12 cellular contexts compared by ENCODE assay signal in the genomic region with DNA sequence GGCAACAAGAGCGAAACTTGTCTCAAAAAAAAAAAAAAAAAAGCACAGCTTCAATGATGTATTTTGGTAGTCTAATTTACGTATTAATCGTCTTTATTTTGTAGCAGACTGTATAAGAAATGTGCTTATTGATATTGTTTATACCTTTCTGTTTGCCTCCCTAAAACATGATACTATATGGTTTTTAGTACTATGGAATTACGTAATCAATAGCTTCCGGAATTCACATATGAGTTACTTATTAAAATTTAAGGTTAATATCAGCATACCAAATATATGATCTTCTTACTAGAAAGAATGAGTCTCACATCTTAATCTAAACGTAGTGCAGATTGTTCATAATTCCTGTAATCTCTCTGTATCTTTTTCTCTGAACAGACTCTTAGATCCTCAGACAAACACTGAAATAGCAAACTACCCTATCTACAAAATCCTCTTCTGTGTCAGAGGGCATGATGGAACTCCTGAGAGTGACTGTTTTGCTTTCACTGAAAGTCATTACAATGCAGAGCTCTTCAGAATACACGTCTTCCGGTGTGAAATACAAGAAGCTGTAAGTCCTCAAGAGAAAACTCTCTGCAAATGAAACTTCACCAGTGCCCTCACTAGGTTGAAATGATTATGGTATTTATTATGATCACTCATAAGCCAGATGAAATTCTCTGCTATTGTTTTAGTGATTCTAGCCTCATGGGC. TPM values are rescaled to one million over a fixed set of nuclear protein-coding genes. Genes with fewer than 3 reads are reported as not detected.
DNase-seq lines count a peak whose midpoint lies in the region; ATAC-seq and TF ChIP-seq lines count a peak whose summit lies in the region.
"Had no signal": no experiment of that assay in that cellular context is flagged by ENCODE, and none has a peak within 500 bp of the region (broad histone marks: within the 10 kb centered on the region; RNA-seq: fewer than 3 reads in every experiment).

No MANE protein-coding gene starts in this region.

- no peak overlapping the region for H3K9ac ChIP-seq in IMR-90 (ENCODE audit: low read depth, low read length)

- H4K8ac ChIP-seq in IMR-90 (ENCODE audit: low read depth in 2 of 2, low read length in 2 of 2): no peak overlapping the region

- H3K27ac Mint-ChIP-seq in memory B cell: peak overlapping the region; percentile 89

- no peak overlapping the region for H3K56ac ChIP-seq in IMR-90 (ENCODE audit: extremely low read depth, insufficient read depth, low read length)

- no peak overlapping the region for H3K4me2 ChIP-seq in IMR-90 (ENCODE audit: low read depth, low read length)

- H4K20me1 ChIP-seq in IMR-90 (ENCODE audit: insufficient read depth, low read length): peaks cover 3% of the 10 kb centered on the region; the same call in 1 of the 2 replicates

- POLR2A ChIA-PET in IMR-90 (lab: Charles Lee; ENCODE audit: unreplicated experiment): no interaction called here

- peak; percentile 64 to 65 for ATAC-seq in activated CD4-positive, CD25-positive, alpha-beta regulatory T cell treated with anti-CD3 and anti-CD28 coated beads, Interleukin-2, amount 50 U/mL, for 24 hours
- ATAC-seq in GM21737 (IDR thresholded peaks at IDR 0.05; ENCODE audit: unreplicated experiment): peak; percentile 72
- ATAC-seq in IMR-90 (ENCODE audit: low read depth): no peak
- peak; percentile 38 for ATAC-seq in memory B cell (ENCODE audit: low read depth)

- CTCF ChIA-PET in IMR-90 (lab: Yijun Ruan, JAX): no interaction called here

- no peaks in the 10 kb centered on the region for H3K4me1 ChIP-seq in IMR-90 (ENCODE audit: control insufficient read depth, insufficient read depth, low read length)

- H3K4me1 Mint-ChIP-seq in memory B cell: peaks cover 5% of the 10 kb centered on the region

- no peak overlapping the region for H2BK5ac ChIP-seq in IMR-90 (ENCODE audit: low read depth, low read length, poor library complexity, severe bottlenecking)

- BruUV-seq in IMR-90 (replicated peaks; lab: Mats Ljungman, UMichigan): no TSS peak

- no peak overlapping the region for H2AK9ac ChIP-seq in IMR-90 (replicated peaks; ENCODE audit: low read depth, low read length, poor library complexity)

- H3K36me3 ChIP-seq in IMR-90 (ENCODE audit: control insufficient read depth, insufficient read depth, low read length) (peaks cover 20% of the 10 kb centered on the region), brain microvascular endothelial cell (replicated peaks) (peaks cover 17% of the 10 kb centered on the region)
- H3K36me3 ChIP-seq: ovary had no signal

- H2BK120ac ChIP-seq in IMR-90 (ENCODE audit: low read depth, low read length): no peak overlapping the region

- H3K9me3 ChIP-seq in IMR-90 (ENCODE audit: control insufficient read depth, insufficient read depth, low read length): no peaks in the 10 kb centered on the region
- H3K9me3 ChIP-seq: ovary had no signal

- peaks cover 10% of the 10 kb centered on the region for H3K36me3 Mint-ChIP-seq in memory B cell

- no peak overlapping the region for H3K23ac ChIP-seq in IMR-90 (ENCODE audit: low read depth, low read length)

- H3K4me3 ChIP-seq in IMR-90 (ENCODE audit: insufficient read depth, low read depth, low read length): no peak overlapping the region
- H3K4me3 ChIP-seq in brain microvascular endothelial cell (ENCODE audit: low read depth, low read length): no peak overlapping the region
- H3K4me3 ChIP-seq: ovary had no signal

- H3K4ac ChIP-seq in IMR-90 (ENCODE audit: low read depth, low read length): no peak overlapping the region

- H3K27me3 ChIP-seq in IMR-90 (ENCODE audit: control insufficient read depth, insufficient read depth, low read length): no peaks in the 10 kb centered on the region
- H3K27me3 ChIP-seq in brain microvascular endothelial cell (replicated peaks): no peaks in the 10 kb centered on the region
- H3K27me3 ChIP-seq: ovary had no signal

- H3K27ac ChIP-seq in IMR-90 (ENCODE audit: insufficient read depth, low read length) (no peak overlapping the region), brain microvascular endothelial cell (no peak overlapping the region)
- H3K27ac ChIP-seq: ovary, VCaP had no signal

- no peak overlapping the region for H3K14ac ChIP-seq in IMR-90 (replicated peaks; ENCODE audit: low read depth, low read length)

- intact Hi-C loops in IMR-90 (cut with micrococcal nuclease): no loop called here

- TF ChIP-seq CTCF in IMR-90 (conservative IDR thresholded peaks at IDR 0.05; ENCODE audit: low read depth, low read length): no peak
- TF ChIP-seq CTCF in brain microvascular endothelial cell (IDR thresholded peaks at IDR 0.05; ENCODE audit: low read depth, low read length, missing control alignments): no peak

- in situ Hi-C loops in IMR-90 (cut with MboI; ENCODE audit: low sequenced_read_pairs) (loop anchor here (10.0 kb wide), 1 partner anchor 134 kb away; no protein-coding TSS in a partner anchor), brain microvascular endothelial cell (cut with HindIII; ENCODE audit: low pct_ligation_motif_present, low sequenced_read_pairs) (no loop called here)

- no peak overlapping the region for H2BK15ac ChIP-seq in IMR-90 (ENCODE audit: low read depth, low read length)

- no peaks in the 10 kb centered on the region for H3K27me3 Mint-ChIP-seq in memory B cell

- no peak overlapping the region for H4K91ac ChIP-seq in IMR-90 (ENCODE audit: insufficient read depth, low read depth, low read length)

- no peak for TF ChIP-seq POLR2A in IMR-90 (IDR thresholded peaks at IDR 0.05; ENCODE audit: low read depth, low read length)

- H3K4me3 Mint-ChIP-seq in memory B cell: no peak overlapping the region

- H4K5ac ChIP-seq in IMR-90 (ENCODE audit: low read depth, low read length): no peak overlapping the region

- no peaks in the 10 kb centered on the region for H3K9me3 Mint-ChIP-seq in memory B cell

- H3K18ac ChIP-seq in IMR-90 (ENCODE audit: low read depth, low read length): no peak overlapping the region

- H2BK20ac ChIP-seq in IMR-90 (ENCODE audit: low read depth, low read length): no peak overlapping the region

- no CpG with 5 or more reads among the region's 8 CpGs for WGBS in IMR-90 (ENCODE audit: extremely low coverage in 2 of 2, insufficient read length in 1 of 2), 2 experiments

- H3K9me1 ChIP-seq in IMR-90 (ENCODE audit: insufficient read depth, low read length): 0 out of 2 replicates have a peak, but pooled peaks cover 2% of the 10 kb centered on the region

- peaks cover 5 to 19% of the 10 kb centered on the region in 2 experiments; a peak in 3 of 4 replicates for H3K79me1 ChIP-seq in IMR-90 (ENCODE audit: low read depth in 1 of 2, low read length in 2 of 2)

- no peak for TF ChIP-seq RAD21 in IMR-90 (IDR thresholded peaks at IDR 0.05; ENCODE audit: low read length)

- DNase-seq in activated CD4-positive, CD25-positive, alpha-beta regulatory T cell treated with anti-CD3 and anti-CD28 coated beads, Interleukin-2, amount 50 U/mL, for 72 hours: no peak
- no peak for DNase-seq in IMR-90
- DNase-seq in memory B cell (ENCODE audit: low spot score in 2 of 2): no peak
- DNase-seq in brain microvascular endothelial cell: no peak
- no peak for DNase-seq in NOMO-1 treated with dmso at 0.1 percent for 144 hours (lab: John Stamatoyannopoulos, UW; ENCODE audit: unreplicated experiment)
- DNase-seq in NOMO-1 treated with DMSO at 0.1 percent for 48 hours (lab: John Stamatoyannopoulos, UW; ENCODE audit: unreplicated experiment): no peak
- DNase-seq: 8988T, NCI-H510A treated with DMSO at 0.1 percent for 48 hours, ovary had no signal

- H2AFZ ChIP-seq in IMR-90 (replicated peaks; ENCODE audit: low read length, poor library complexity): no peak overlapping the region

- dilution Hi-C loops in IMR-90 (cut with HindIII; ENCODE audit: low sequenced_read_pairs, unreplicated experiment): loop anchor here (25.0 kb wide), 1 partner anchor 102 kb away; no protein-coding TSS in a partner anchor

- H2AK5ac ChIP-seq in IMR-90 (ENCODE audit: low read depth, low read length): no peak overlapping the region

TF ChIP-seq in IMR-90, 13 proteins besides CTCF, POLR2A, EP300 and RAD21:
- TF ChIP-seq MXI1 (IDR thresholded peaks at IDR 0.05; ENCODE audit: borderline replicate concordance, low read depth, low read length) (no peak), CEBPB (IDR thresholded peaks at IDR 0.05; ENCODE audit: low read depth, low read length) (peak; percentile 30; the same call in 1 of the 2 replicates)

RNA-seq across cellular contexts. Expression of a gene that starts 44.4 kb away (rescaled TPM):
- 0.28 and 0.90 TPM in 2 replicates for total RNA-seq in IMR-90 (2012; rRNA removed)
- not detected in 2 replicates for polyA plus RNA-seq in IMR-90 (2012; rRNA removed)
- 0.11 TPM in 1 of 2 replicates, not detected in the other for polyA plus RNA-seq in IMR-90 (2012; cell fraction: cytosol; rRNA removed)
- 0.22 and 0.58 TPM in 2 replicates for polyA plus RNA-seq in IMR-90 (2012; cell fraction: nucleus; rRNA removed; ENCODE audit: low replicate concordance)

RNA-seq across cellular contexts. Expression of a gene that starts 48.2 kb away (rescaled TPM):
- total RNA-seq in IMR-90 (2012; rRNA removed): 39.7 and 53.9 TPM in 2 replicates
- 17.2 and 20.0 TPM in 2 replicates for polyA plus RNA-seq in IMR-90 (2012; rRNA removed)
- polyA plus RNA-seq in IMR-90 (2012; cell fraction: cytosol; rRNA removed): 5.0 and 6.2 TPM in 2 replicates
- polyA plus RNA-seq in IMR-90 (2012; cell fraction: nucleus; rRNA removed; ENCODE audit: low replicate concordance): 6.5 and 27.2 TPM in 2 replicates

RNA-seq across cellular contexts. Expression of a gene that starts 57.8 kb away (rescaled TPM):
- 5.8 and 6.1 TPM in 2 replicates for total RNA-seq in IMR-90 (2012; rRNA removed)
- 2.3 and 3.1 TPM in 2 replicates for polyA plus RNA-seq in IMR-90 (2012; rRNA removed)
- 0.77 and 1.2 TPM in 2 replicates for polyA plus RNA-seq in IMR-90 (2012; cell fraction: cytosol; rRNA removed)
- polyA plus RNA-seq in IMR-90 (2012; cell fraction: nucleus; rRNA removed; ENCODE audit: low replicate concordance): 0.79 and 8.2 TPM in 2 replicates
